In genomic region chr6:77740380-77740779, GRCh38 we compare ENCODE assay signal across 8 cellular contexts.
DNase-seq lines count a peak whose midpoint lies in the region; ATAC-seq and TF ChIP-seq lines count a peak whose summit lies in the region.

No MANE protein-coding gene starts in this region.

- H3K27ac ChIP-seq in mammary epithelial cell (ENCODE audit: insufficient read depth, low read depth, low read length) (no peak overlapping the region), neural progenitor cell (no peak overlapping the region)

- H3K27me3 ChIP-seq in GM06990 (replicated peaks; ENCODE audit: control insufficient read depth, insufficient read depth, low read length), result no peaks in the 10 kb centered on the region
- no peaks in the 10 kb centered on the region for H3K27me3 ChIP-seq in mammary epithelial cell (ENCODE audit: insufficient read depth, low read length)
- no peaks in the 10 kb centered on the region for H3K27me3 ChIP-seq in neural progenitor cell

- WGBS in mammary epithelial cell (ENCODE audit: low coverage, missing lambda C conversion rate), result 0% methylated on average over 1 of the region's 1 CpG

- dilution Hi-C loops in mammary epithelial cell (cut with HindIII; ENCODE audit: low sequenced_read_pairs), result no loop called here

- no peak for ATAC-seq in HG02759 (IDR thresholded peaks at IDR 0.05; ENCODE audit: unreplicated experiment)

- DNase-seq in GM06990 (ENCODE audit: extremely low read depth, insufficient read length) (no peak), LNCaP clone FGC (ENCODE audit: low read depth) (peak; percentile 3), mammary epithelial cell (peak; percentile 5), neural progenitor cell (ENCODE audit: low spot score) (no peak), NCI-H2227 (lab: John Stamatoyannopoulos, UW; ENCODE audit: unreplicated experiment) (no peak), NCI-H2081 (lab: John Stamatoyannopoulos, UW) (no peak)
- no peak for DNase-seq in activated CD4-positive, alpha-beta T cell treated with anti-CD3 and anti-CD28 coated beads, Interleukin-2, amount 10 ng/mL, durations not matched to agents 24 days and 14 days

- H3K79me2 ChIP-seq in mammary epithelial cell (ENCODE audit: insufficient read depth, low read length) (no peaks in the 10 kb centered on the region), neural progenitor cell (ENCODE audit: low read depth) (no peaks in the 10 kb centered on the region)

- H3K4me2 ChIP-seq in mammary epithelial cell (ENCODE audit: insufficient read depth, low read depth, low read length), result no peak overlapping the region
- no peak overlapping the region for H3K4me2 ChIP-seq in neural progenitor cell

- no peaks in the 10 kb centered on the region for H3K4me1 Mint-ChIP-seq in neural progenitor cell
- H3K4me1 Mint-ChIP-seq in activated CD4-positive, alpha-beta T cell treated with anti-CD3 and anti-CD28 coated beads, Interleukin-2, amount 10 ng/mL, durations not matched to agents 24 days and 14 days, result no peaks in the 10 kb centered on the region

- H3K9me3 Mint-ChIP-seq in neural progenitor cell, result peaks cover 4% of the 10 kb centered on the region
- no peaks in the 10 kb centered on the region for H3K9me3 Mint-ChIP-seq in activated CD4-positive, alpha-beta T cell treated with anti-CD3 and anti-CD28 coated beads, Interleukin-2, amount 10 ng/mL, durations not matched to agents 24 days and 14 days

- BruUV-seq in mammary epithelial cell (replicated peaks; lab: Mats Ljungman, UMichigan), result no TSS peak

- intact Hi-C loops in mammary epithelial cell (cut with micrococcal nuclease), result loop anchor here (1.0 to 10.0 kb wide), 3 partner anchors 274 to 1974 kb away; no protein-coding TSS in a partner anchor
- intact Hi-C loops in activated CD4-positive, alpha-beta T cell treated with anti-CD3 and anti-CD28 coated beads, Interleukin-2, amount 10 ng/mL, durations not matched to agents 24 days and 14 days (cut with micrococcal nuclease), result no loop called here

- no peak overlapping the region for H2AFZ ChIP-seq in mammary epithelial cell (ENCODE audit: low read depth, low read length)
- no peak overlapping the region for H2AFZ ChIP-seq in neural progenitor cell (replicated peaks)

- TF ChIP-seq CTCF in GM06990 (IDR thresholded peaks at IDR 0.05; ENCODE audit: insufficient read depth, low read length, poor library complexity, severe bottlenecking), result peak; percentile 32
- peak; percentile 61 for TF ChIP-seq CTCF in LNCaP clone FGC (IDR thresholded peaks at IDR 0.05; ENCODE audit: control insufficient read depth, extremely low read depth, insufficient read depth)
- TF ChIP-seq CTCF in mammary epithelial cell (conservative IDR thresholded peaks at IDR 0.05 in 1 of 2, IDR thresholded peaks at IDR 0.05 in 1 of 2; ENCODE audit: extremely low read depth in 1 of 2, insufficient read depth in 1 of 2, low read depth in 1 of 2, low read length in 2 of 2), result peak; percentile 52 to 55
- TF ChIP-seq CTCF in neural progenitor cell (IDR thresholded peaks at IDR 0.05), result peak; percentile 44

- no peaks in the 10 kb centered on the region for H3K9me3 ChIP-seq in mammary epithelial cell (replicated peaks; ENCODE audit: insufficient read depth, low read length)
- H3K9me3 ChIP-seq in neural progenitor cell (ENCODE audit: low read depth), result no peaks in the 10 kb centered on the region

- no peak overlapping the region for H3K9ac ChIP-seq in mammary epithelial cell (ENCODE audit: insufficient read depth, low read length)
- H3K9ac ChIP-seq in neural progenitor cell, result no peak overlapping the region

- H3K27ac Mint-ChIP-seq in neural progenitor cell, result no peak overlapping the region
- H3K27ac Mint-ChIP-seq in activated CD4-positive, alpha-beta T cell treated with anti-CD3 and anti-CD28 coated beads, Interleukin-2, amount 10 ng/mL, durations not matched to agents 24 days and 14 days, result no peak overlapping the region

- H4K20me1 ChIP-seq in mammary epithelial cell (ENCODE audit: insufficient read depth, low read length) (no peaks in the 10 kb centered on the region), neural progenitor cell (ENCODE audit: low read depth) (no peaks in the 10 kb centered on the region)

- H3K27me3 Mint-ChIP-seq in neural progenitor cell (ENCODE audit: insufficient read depth, low read depth), result peaks cover 3% of the 10 kb centered on the region
- H3K27me3 Mint-ChIP-seq in activated CD4-positive, alpha-beta T cell treated with anti-CD3 and anti-CD28 coated beads, Interleukin-2, amount 10 ng/mL, durations not matched to agents 24 days and 14 days, result no peaks in the 10 kb centered on the region

- in situ Hi-C loops in mammary epithelial cell (cut with MboI; ENCODE audit: low sequenced_read_pairs in 2 of 2), result loop anchor here in 1 of 2 donors (25.0 kb wide), 1 partner anchor 1072 kb away; no protein-coding TSS in a partner anchor

- H3F3A ChIP-seq in neural progenitor cell (ENCODE audit: low read depth), result no peaks in the 10 kb centered on the region

- H3K4me1 ChIP-seq in mammary epithelial cell (ENCODE audit: insufficient read depth, low read length) (no peaks in the 10 kb centered on the region), neural progenitor cell (no peaks in the 10 kb centered on the region)

- H3K4me3 ChIP-seq in GM06990 (replicated peaks; ENCODE audit: low read depth, low read length), result no peak overlapping the region
- no peak overlapping the region for H3K4me3 ChIP-seq in LNCaP clone FGC (ENCODE audit: low read depth, low read length)
- H3K4me3 ChIP-seq in mammary epithelial cell (replicated peaks in 1 of 3; ENCODE audit: insufficient read depth in 1 of 3, low read depth in 2 of 3, low read length in 3 of 3), result no peak overlapping the region
- no peak overlapping the region for H3K4me3 ChIP-seq in neural progenitor cell

- CTCF ChIA-PET in mammary epithelial cell (lab: Charles Lee; ENCODE audit: low non-redundant PET), result no interaction called here

- no peaks in the 10 kb centered on the region for H3K36me3 ChIP-seq in GM06990 (ENCODE audit: control insufficient read depth, insufficient read depth, low read length)
- H3K36me3 ChIP-seq in mammary epithelial cell (ENCODE audit: insufficient read depth, low read length), result no peaks in the 10 kb centered on the region
- no peaks in the 10 kb centered on the region for H3K36me3 ChIP-seq in neural progenitor cell

- no peaks in the 10 kb centered on the region for H3K36me3 Mint-ChIP-seq in neural progenitor cell
- H3K36me3 Mint-ChIP-seq in activated CD4-positive, alpha-beta T cell treated with anti-CD3 and anti-CD28 coated beads, Interleukin-2, amount 10 ng/mL, durations not matched to agents 24 days and 14 days (ENCODE audit: low read depth), result no peaks in the 10 kb centered on the region

- H3K4me3 Mint-ChIP-seq in neural progenitor cell, result no peak overlapping the region
- H3K4me3 Mint-ChIP-seq in activated CD4-positive, alpha-beta T cell treated with anti-CD3 and anti-CD28 coated beads, Interleukin-2, amount 10 ng/mL, durations not matched to agents 24 days and 14 days, result no peak overlapping the region

Comparison
In these comparisons a context has a peak if more than half of its experiments do, and no peak if none do; other contexts are left out.
1. DNase-seq: peak in LNCaP clone FGC (single experiment) and mammary epithelial cell (single experiment); none in GM06990 (single experiment), neural progenitor cell (single experiment), NCI-H2227 (single experiment), NCI-H2081 (0 of 2) and activated CD4-positive, alpha-beta T cell treated with anti-CD3 and anti-CD28 coated beads, Interleukin-2, amount 10 ng/mL, durations not matched to agents 24 days and 14 days (single experiment).
2. Peak in every context shown above with its lines, with median percentiles within 50 percentile points of each other: CTCF ChIP-seq.